15 cellular contexts compared by ENCODE assay signal in the genomic region with DNA sequence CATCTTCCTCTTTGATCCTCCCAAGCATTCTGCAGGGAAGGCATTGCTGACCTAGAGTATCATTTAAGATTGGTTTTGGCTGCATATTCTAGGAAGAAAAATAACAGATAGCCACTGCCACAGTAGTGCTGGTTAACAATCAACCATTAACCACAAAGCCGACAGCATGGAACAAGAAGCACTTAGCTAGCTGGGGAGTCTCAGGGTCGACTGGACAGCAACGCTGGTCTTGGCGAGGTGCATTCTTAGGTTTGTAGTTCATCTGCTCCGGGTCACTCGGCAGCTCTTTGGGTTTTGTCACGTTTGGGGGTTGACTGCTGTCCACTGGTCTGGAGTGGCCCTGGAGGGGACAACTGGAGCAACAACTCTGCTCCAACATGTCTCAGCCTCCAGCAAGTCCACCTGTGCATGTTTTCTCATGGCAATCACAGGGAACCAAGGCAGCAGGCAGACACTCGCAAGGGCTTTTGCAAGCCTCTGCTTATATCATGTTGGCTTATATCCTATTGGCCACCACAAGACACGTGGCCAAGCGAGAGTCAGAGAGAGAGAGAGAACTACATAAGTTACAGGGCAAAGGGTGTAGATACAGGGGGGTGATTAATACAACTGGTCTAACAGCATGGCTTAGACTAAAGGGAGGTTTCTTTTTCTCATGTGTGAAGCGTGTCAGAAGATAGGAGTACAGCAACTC.
DNase-seq lines count a peak whose midpoint lies in the region; ATAC-seq lines count a peak whose summit lies in the region.
"Had no signal": no experiment of that assay in that cellular context is flagged by ENCODE, and none has a peak within 500 bp of the region (broad histone marks: within the 10 kb centered on the region; RNA-seq: fewer than 3 reads in every experiment).

No MANE protein-coding gene starts in this region.

- in situ Hi-C loops in HAP-1 (cut with MboI; ENCODE audit: low sequenced_read_pairs) = no loop called here

- no peaks in the 10 kb centered on the region for H3K4me1 ChIP-seq in HAP-1
- H3K4me1 ChIP-seq: A549 had no signal

- no peak overlapping the region for H3K4me3 ChIP-seq in HAP-1
- H3K4me3 ChIP-seq: A549 had no signal

- no peak overlapping the region for H3K27ac ChIP-seq in epithelial cell of prostate
- H3K27ac ChIP-seq: A549 had no signal

- no peaks in the 10 kb centered on the region for H3K36me3 ChIP-seq in HAP-1 (replicated peaks)

- H3K9me3 ChIP-seq in HAP-1 = no peaks in the 10 kb centered on the region

- ATAC-seq in HG03460 (IDR thresholded peaks at IDR 0.05; ENCODE audit: unreplicated experiment) = no peak
- ATAC-seq: A549 had no signal

- peak; percentile 74 for DNase-seq in HK-2 (ENCODE audit: unreplicated experiment)
- peak; percentile 64 for DNase-seq in epithelial cell of prostate (ENCODE audit: low read depth, low spot score)
- DNase-seq in left kidney (ENCODE audit: low read depth, low spot score) = peak; percentile 71
- DNase-seq in renal cortical epithelial cell (ENCODE audit: low read depth) = peak; percentile 94
- DNase-seq in SIG-M5 treated with dmso at 0.1 percent for 504 hours (lab: John Stamatoyannopoulos, UW; ENCODE audit: unreplicated experiment) = no peak
- no peak for DNase-seq in NCI-H345 treated with DMSO at 0.1 percent for 48 hours (lab: John Stamatoyannopoulos, UW; ENCODE audit: unreplicated experiment)
- no peak for DNase-seq in HAP-1 (ENCODE audit: low spot score in 2 of 2)
- DNase-seq: COR-L47, Karpas-422, MM.1S, NCI-H1417 treated with DMSO at 0.1 percent for 48 hours, NCI-H2081, NCI-H2227 treated with DMSO at 0.1 percent for 48 hours had no signal

- H3K27me3 ChIP-seq in HAP-1 (ENCODE audit: low read depth) = no peaks in the 10 kb centered on the region

Comparison
In these comparisons a context has a peak if more than half of its experiments do, and no peak if none do; other contexts are left out.
1. DNase-seq: peak in HK-2 (single experiment), epithelial cell of prostate (single experiment), left kidney (single experiment) and renal cortical epithelial cell (single experiment); none in SIG-M5 treated with dmso at 0.1 percent for 504 hours (single experiment), NCI-H345 treated with DMSO at 0.1 percent for 48 hours (single experiment) and HAP-1 (0 of 2).